ENCODE assay signal across 20 cellular contexts in genomic region chr20:34806255-34806654, GRCh38.
"Had no signal": no experiment of that assay in that cellular context is flagged by ENCODE, and none has a peak within 500 bp of the region (broad histone marks: within the 10 kb centered on the region; RNA-seq: fewer than 3 reads in every experiment).

No MANE protein-coding gene starts in this region.

- H3K4me3 ChIP-seq: colonic mucosa, gastrocnemius medialis, left ventricle myocardium inferior, thyroid gland had no signal

- H3K4me1 Mint-ChIP-seq: nephron had no signal

- H3K27ac ChIP-seq: brain microvascular endothelial cell, colonic mucosa, gastrocnemius medialis, left ventricle myocardium inferior, parathyroid adenoma, thyroid gland had no signal

- ATAC-seq: gastrocnemius medialis had no signal

- H3K9me3 ChIP-seq: colonic mucosa, gastrocnemius medialis, left ventricle myocardium inferior, thyroid gland had no signal

- H3K27me3 ChIP-seq: brain microvascular endothelial cell, colonic mucosa, gastrocnemius medialis, thyroid gland had no signal

- H2AFZ ChIP-seq: parathyroid adenoma had no signal

- H3K4me1 ChIP-seq: colonic mucosa, parathyroid adenoma had no signal

- H3K36me3 ChIP-seq: brain microvascular endothelial cell, colonic mucosa, gastrocnemius medialis, left ventricle myocardium inferior, thyroid gland had no signal

- DNase-seq: activated CD4-positive, CD25-positive, alpha-beta regulatory T cell treated with anti-CD3 and anti-CD28 coated beads, Interleukin-2, amount 50 U/mL, for 72 hours; activated CD8-positive, alpha-beta memory T cell treated with anti-CD3 and anti-CD28 coated beads for 24 hours; activated CD8-positive, alpha-beta memory T cell treated with anti-CD3 and anti-CD28 coated beads, Interleukin-2, amount 50 U/mL, for 48 hours; activated effector memory CD4-positive, alpha-beta T cell treated with Interleukin-2 at 50 U/mL for 16 hours; activated naive CD4-positive, alpha-beta T cell treated with anti-CD3 and anti-CD28 coated beads, Interleukin-2, amount 50 U/mL, for 16 hours; activated T-cell treated with anti-CD3 and anti-CD28 coated beads, Interleukin-2, amount 50 U/mL, for 48 hours; aorta; brain microvascular endothelial cell; colonic mucosa; gastrocnemius medialis; head of caudate nucleus; kidney; left ventricle myocardium inferior; mammary epithelial cell; midbrain; stimulated activated naive CD4-positive, alpha-beta T cell treated with Interleukin-2 at 50 U/mL for 16 hours; thyroid gland had no signal

- H3K4me3 Mint-ChIP-seq: central memory CD8-positive, alpha-beta T cell; nephron had no signal

- H3K27ac Mint-ChIP-seq: nephron had no signal

- H3K9me3 Mint-ChIP-seq: central memory CD8-positive, alpha-beta T cell had no signal
